8 cellular contexts compared by ENCODE assay signal in the genomic region with DNA sequence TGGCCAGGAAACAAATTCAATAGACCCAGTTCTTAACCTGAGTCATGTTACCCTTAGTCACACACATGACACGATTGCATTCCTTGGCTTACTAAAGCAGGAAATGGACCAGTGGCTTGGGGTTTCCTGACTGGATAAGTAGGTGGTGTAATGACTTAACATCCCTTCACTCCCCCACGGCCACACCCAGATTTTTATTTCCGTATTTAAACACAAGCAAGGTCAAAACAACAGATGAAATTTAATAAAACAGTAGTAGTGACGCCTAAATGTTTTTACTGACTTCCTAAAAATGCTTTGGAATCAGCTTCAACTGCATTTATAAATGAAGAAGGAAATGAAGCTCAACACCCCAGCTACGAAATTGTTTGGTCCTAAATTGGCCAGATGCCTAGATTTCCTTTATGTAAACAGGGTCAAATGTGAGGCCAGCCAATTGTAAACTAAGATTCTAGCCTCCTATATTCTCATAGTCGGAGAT.
DNase-seq lines count a peak whose midpoint lies in the region; ATAC-seq, FAIRE-seq and TF ChIP-seq lines count a peak whose summit lies in the region.

No MANE protein-coding gene starts in this region.

- H3K27ac ChIP-seq in SJSA1 (peak overlapping the region; percentile 88), vagina (no peak overlapping the region)

- peak; percentile 51 for DNase-seq in H54 (ENCODE audit: insufficient read length, low spot score)
- peak; percentile 78 to 83 for DNase-seq in SJSA1 (ENCODE audit: low read depth in 1 of 2, low spot score in 2 of 2)
- DNase-seq in dedifferentiated amniotic fluid mesenchymal stem cell (ENCODE audit: extremely low spot score), result peak; percentile 81
- DNase-seq in myocyte (ENCODE audit: low read depth), result peak; percentile 91
- DNase-seq in vagina (ENCODE audit: extremely low spot score in 2 of 2), result no peak
- DNase-seq in NCI-H510A (lab: John Stamatoyannopoulos, UW), result no peak
- no peak for DNase-seq in NCI-H524 (lab: John Stamatoyannopoulos, UW)

- intact Hi-C loops in vagina (cut with DNase I), result no loop called here

- H3K4me3 ChIP-seq in SJSA1, result no peak overlapping the region
- H3K4me3 ChIP-seq in vagina, result no peak overlapping the region

- H3K9me3 ChIP-seq in SJSA1 (replicated peaks), result no peaks in the 10 kb centered on the region
- no peaks in the 10 kb centered on the region for H3K9me3 ChIP-seq in vagina

- FAIRE-seq in H54 (lab: Jason Lieb, UNC), result peak; percentile 94

- H3K4me1 ChIP-seq in SJSA1 (replicated peaks) (peaks cover 27% of the 10 kb centered on the region), vagina (peaks cover 14% of the 10 kb centered on the region)

- no peaks in the 10 kb centered on the region for H3K36me3 ChIP-seq in SJSA1
- H3K36me3 ChIP-seq in vagina, result no peaks in the 10 kb centered on the region

- TF ChIP-seq POLR2A in H54 (IDR thresholded peaks at IDR 0.05; ENCODE audit: low read depth, low read length) (no peak), vagina (IDR thresholded peaks at IDR 0.05) (no peak)

- ATAC-seq in GM18867 (IDR thresholded peaks at IDR 0.05; ENCODE audit: unreplicated experiment), result no peak

- TF ChIP-seq CTCF in vagina (IDR thresholded peaks at IDR 0.05), result no peak

- H3K27me3 ChIP-seq in SJSA1 (replicated peaks) (no peaks in the 10 kb centered on the region), vagina (no peaks in the 10 kb centered on the region)

Comparison
In these comparisons a context has a peak if more than half of its experiments do, and no peak if none do; other contexts are left out.
1. DNase-seq: peak in H54 (single experiment), SJSA1 (2 of 2), dedifferentiated amniotic fluid mesenchymal stem cell (single experiment) and myocyte (single experiment); none in vagina (0 of 2), NCI-H510A (single experiment) and NCI-H524 (0 of 2).